In the genomic region with DNA sequence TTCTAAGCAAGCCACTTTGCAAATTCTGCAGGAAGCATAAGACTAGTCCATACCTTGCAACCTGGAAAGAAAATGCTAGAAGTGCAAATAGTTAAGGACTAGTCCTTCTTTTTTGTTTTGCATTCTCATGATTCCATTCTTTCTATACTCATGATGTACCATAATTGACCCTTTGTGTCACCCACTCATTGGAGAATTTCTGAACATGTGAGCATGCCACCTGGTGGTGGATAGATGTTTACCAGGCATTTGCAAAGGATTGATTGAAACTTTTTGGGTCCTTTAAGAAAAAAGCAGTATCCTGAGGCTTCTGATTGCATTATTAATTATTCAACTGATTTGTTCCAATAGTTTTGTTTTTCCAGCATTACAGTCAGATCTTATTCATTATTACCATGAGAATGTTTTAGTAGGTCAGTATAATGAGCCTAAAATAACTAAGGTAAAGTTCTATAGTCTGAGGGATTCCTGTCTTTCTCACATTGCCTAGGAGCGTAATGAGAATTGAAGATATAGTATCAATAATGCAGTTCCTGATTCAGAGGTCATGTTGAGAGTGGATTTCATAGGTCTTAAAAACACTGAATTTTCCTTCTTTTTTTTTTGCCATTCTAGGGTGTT, we compare ENCODE assay signal across 8 cellular contexts. TPM values are rescaled to one million over a fixed set of nuclear protein-coding genes. Genes with fewer than 3 reads are reported as not detected.
DNase-seq lines count a peak whose midpoint lies in the region; ATAC-seq, FAIRE-seq and TF ChIP-seq lines count a peak whose summit lies in the region.

No MANE protein-coding gene starts in this region.

- H3K4me3 Mint-ChIP-seq in chondrocyte (ENCODE audit: unreplicated experiment) (no peak overlapping the region), mesothelial cell of epicardium (no peak overlapping the region)

- peak; percentile 86 for FAIRE-seq in GM18507 (lab: Jason Lieb, UNC)
- peak; percentile 5 for FAIRE-seq in RCC 7860 (lab: Jason Lieb, UNC)

- H3K27me3 Mint-ChIP-seq in chondrocyte (ENCODE audit: low read depth) (peaks cover 4% of the 10 kb centered on the region), mesothelial cell of epicardium (ENCODE audit: low read depth) (no peaks in the 10 kb centered on the region)

- H3K27ac Mint-ChIP-seq in chondrocyte (ENCODE audit: unreplicated experiment) (no peak overlapping the region), mesothelial cell of epicardium (no peak overlapping the region)

- H3K36me3 ChIP-seq in aorta (ENCODE audit: control insufficient read depth in 1 of 2, insufficient read depth in 2 of 2, low read length in 1 of 2) = no peaks in the 10 kb centered on the region

- DNase-seq in Caki2 (ENCODE audit: low read depth) = peak; percentile 30
- DNase-seq in GM18507 (ENCODE audit: extremely low spot score, insufficient read length, low read depth) = no peak
- no peak for DNase-seq in RCC 7860 (ENCODE audit: low spot score)
- DNase-seq in chondrocyte (ENCODE audit: low spot score) = no peak
- no peak for DNase-seq in mesothelial cell of epicardium (ENCODE audit: low spot score in 2 of 2, unreplicated experiment in 2 of 2)
- no peak for DNase-seq in aorta
- no peak for DNase-seq in activated CD4-positive, CD25-positive, alpha-beta regulatory T cell treated with anti-CD3 and anti-CD28 coated beads, Interleukin-2, amount 50 U/mL, for 72 hours

- ATAC-seq in HG02981 (IDR thresholded peaks at IDR 0.05; ENCODE audit: unreplicated experiment) (peak; percentile 78), aorta (ENCODE audit: low FRiP score) (no peak)

- in situ Hi-C loops in Caki2 (cut with HindIII; ENCODE audit: low pct_unique_long_range_greater_than_20kb, low sequenced_read_pairs) = no loop called here

- H3K9me3 ChIP-seq in aorta (ENCODE audit: control insufficient read depth, low read length) = no peaks in the 10 kb centered on the region

- 98 to 100% methylated on average over 1 of the region's 1 CpG for WGBS in aorta, 2 donors

- no peak overlapping the region for H3K27ac ChIP-seq in aorta (ENCODE audit: low read depth in 1 of 2, low read length in 2 of 2)

- no peak overlapping the region for H3K4me3 ChIP-seq in aorta (ENCODE audit: low read length in 2 of 2)

- H3K9me3 Mint-ChIP-seq in chondrocyte (ENCODE audit: low read depth) (no peaks in the 10 kb centered on the region), mesothelial cell of epicardium (no peaks in the 10 kb centered on the region)

- H3K27me3 ChIP-seq in aorta (ENCODE audit: control insufficient read depth in 1 of 2, insufficient read depth in 2 of 2, low read length in 1 of 2) = no peaks in the 10 kb centered on the region

- H3K4me1 Mint-ChIP-seq in chondrocyte (ENCODE audit: low read depth) (peaks cover 4% of the 10 kb centered on the region), mesothelial cell of epicardium (no peaks in the 10 kb centered on the region)

- TF ChIP-seq CTCF in chondrocyte (IDR thresholded peaks at IDR 0.05) (peak; percentile 92), mesothelial cell of epicardium (IDR thresholded peaks at IDR 0.05; ENCODE audit: unreplicated experiment) (peak; percentile 64)

- H3K36me3 Mint-ChIP-seq in chondrocyte (ENCODE audit: low read depth) (no peaks in the 10 kb centered on the region), mesothelial cell of epicardium (no peaks in the 10 kb centered on the region)

- H3K4me1 ChIP-seq in aorta (ENCODE audit: control insufficient read depth in 1 of 2, insufficient read depth in 2 of 2, low read length in 2 of 2) = no peaks in the 10 kb centered on the region

- intact Hi-C loops in aorta (cut with DNase I) = loop anchor here (5.0 kb wide), 1 partner anchor 174 kb away; no protein-coding TSS in a partner anchor

RNA-seq across cellular contexts. Expression of a gene that starts 20.2 kb away (rescaled TPM):
- total RNA-seq in Caki2 (2014; rRNA removed; shearing (Covaris generic); ENCODE audit: low replicate concordance) = 20.2 and 25.2 TPM in 2 replicates
- total RNA-seq in chondrocyte (25.8 to 51.9 TPM (median 28.8 TPM) in 3 replicates), mesothelial cell of epicardium (49.2 to 55.1 TPM (median 52.0 TPM) in 3 replicates), aorta (10 to 100 TPM; 30.2 to 36.1 TPM)
- polyA plus RNA-seq in aorta = 10 to 100 TPM; 12.8 to 13.8 TPM
